32 cellular contexts compared by ENCODE assay signal in the genomic region with DNA sequence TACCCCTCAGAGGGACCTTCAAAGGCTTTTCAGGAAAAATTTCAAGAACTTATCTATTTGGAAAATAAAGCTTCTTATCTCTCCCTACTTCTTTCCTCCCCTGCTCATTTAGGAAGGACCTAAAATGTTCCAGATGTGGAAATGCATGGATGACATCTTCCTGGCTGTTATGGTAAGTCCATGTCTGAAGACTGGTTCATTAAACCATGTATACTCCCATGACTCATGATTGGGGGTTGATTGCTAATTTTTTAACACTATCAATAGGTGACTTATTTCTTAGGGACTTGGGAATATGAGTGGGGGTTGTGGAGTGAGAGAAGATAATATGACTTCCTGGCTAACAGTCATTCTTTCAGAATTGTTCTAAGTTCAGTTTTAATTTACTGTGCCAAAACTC.
"Had no signal": no experiment of that assay in that cellular context is flagged by ENCODE, and none has a peak within 500 bp of the region (broad histone marks: within the 10 kb centered on the region; RNA-seq: fewer than 3 reads in every experiment).

No MANE protein-coding gene starts in this region.

- H3K36me3 Mint-ChIP-seq: IgD-negative memory B cell had no signal

- H3K4me1 Mint-ChIP-seq: activated CD4-positive, alpha-beta T cell treated with anti-CD3 and anti-CD28 coated beads for 36 hours; activated CD4-positive, alpha-beta T cell treated with anti-CD3 and anti-CD28 coated beads, Interleukin-2, amount 10 ng/mL, durations not matched to agents 7 days and 5 days; IgD-negative memory B cell had no signal

- DNase-seq: activated CD4-positive, alpha-beta T cell treated with anti-CD3 and anti-CD28 coated beads for 36 hours; activated CD4-positive, alpha-beta T cell treated with anti-CD3 and anti-CD28 coated beads, Interleukin-2, amount 10 ng/mL, durations not matched to agents 7 days and 5 days; activated CD4-positive, alpha-beta T cell treated with anti-CD3 and anti-CD28 coated beads, Interleukin-2, amount 50 U/mL, for 48 hours; activated CD8-positive, alpha-beta memory T cell treated with anti-CD3 and anti-CD28 coated beads, Interleukin-2, amount 50 U/mL, for 4 hours; activated gamma-delta T cell treated with Interleukin-2 at 50 U/mL for 16 hours; activated naive CD4-positive, alpha-beta T cell treated with anti-CD3 and anti-CD28 coated beads for 36 hours; activated T-cell treated with anti-CD3 and anti-CD28 coated beads for 4 hours; activated T-cell treated with anti-CD3 and anti-CD28 coated beads, Interleukin-2, amount 50 U/mL, for 4 hours; adrenal gland; anterior cingulate cortex; brain microvascular endothelial cell; central memory CD4-positive, alpha-beta T cell; Karpas-422; KBM-7; MG63; MV-4-11; NCI-H1092; NCI-H1417 treated with DMSO at 0.1 percent for 48 hours; NCI-H187 treated with DMSO at 0.1 percent for 48 hours; NCI-H2081; NCI-H226; NCI-H446 treated with DMSO at 0.1 percent for 48 hours; NCI-H524; NCI-H69; SHP77; SJCRH30 had no signal

- H3K27ac Mint-ChIP-seq: activated CD4-positive, alpha-beta T cell treated with anti-CD3 and anti-CD28 coated beads for 36 hours; activated CD4-positive, alpha-beta T cell treated with anti-CD3 and anti-CD28 coated beads, Interleukin-2, amount 10 ng/mL, durations not matched to agents 7 days and 5 days; activated naive CD4-positive, alpha-beta T cell treated with anti-CD3 and anti-CD28 coated beads for 36 hours; activated naive CD4-positive, alpha-beta T cell treated with anti-CD3 and anti-CD28 coated beads, Interleukin-2, amount 50 U/mL, for 72 hours; activated T-helper 1 cell treated with anti-CD3 and anti-CD28 coated beads, Interleukin-12 subunit alpha, Interleukin-12 subunit beta, Interleukin-2, Interleukin-4 antibody, amounts not matched to agents 30 ng/mL and 10 ng/mL and 1 ng/mL, durations not matched to agents 14 hours and 24 hours and 36 hours; IgD-negative memory B cell; T-helper 2 cell treated with Interferon-gamma antibody and Interleukin-4, amounts not matched to agents 5 μg/mL and 100 μg/mL, for 36 hours had no signal

- H3K4me1 ChIP-seq: adrenal gland, SJCRH30 had no signal

- FAIRE-seq: TTC549 had no signal

- H3K4me3 Mint-ChIP-seq: activated CD4-positive, alpha-beta T cell treated with anti-CD3 and anti-CD28 coated beads for 36 hours; activated CD4-positive, alpha-beta T cell treated with anti-CD3 and anti-CD28 coated beads, Interleukin-2, amount 10 ng/mL, durations not matched to agents 7 days and 5 days; activated naive CD4-positive, alpha-beta T cell treated with anti-CD3 and anti-CD28 coated beads for 36 hours; activated T-cell treated with anti-CD3 and anti-CD28 coated beads, Interleukin-2, amount 50 U/mL, for 4 hours; activated T-helper 1 cell treated with anti-CD3 and anti-CD28 coated beads, Interleukin-12 subunit alpha, Interleukin-12 subunit beta, Interleukin-2, Interleukin-4 antibody, amounts not matched to agents 30 ng/mL and 10 ng/mL and 1 ng/mL, durations not matched to agents 14 hours and 24 hours and 36 hours; IgD-negative memory B cell; T-helper 2 cell treated with Interferon-gamma antibody and Interleukin-4, amounts not matched to agents 5 μg/mL and 100 μg/mL, for 36 hours had no signal

- H3K36me3 ChIP-seq: adrenal gland, brain microvascular endothelial cell, MG63, SJCRH30 had no signal

- H3K27ac ChIP-seq: adrenal gland, brain microvascular endothelial cell, SJCRH30, SK-N-MC had no signal

- H3K27me3 ChIP-seq: adrenal gland, brain microvascular endothelial cell, MG63, SJCRH30 had no signal

- H3K4me3 ChIP-seq: adrenal gland, MG63, SJCRH30, SK-N-MC had no signal

- H3K9me3 ChIP-seq: adrenal gland, MG63 had no signal

- H3K9me3 Mint-ChIP-seq: T-helper 2 cell treated with Interferon-gamma antibody and Interleukin-4, amounts not matched to agents 5 μg/mL and 100 μg/mL, for 36 hours had no signal
